ENCODE assay signal across 9 cellular contexts in the genomic region with DNA sequence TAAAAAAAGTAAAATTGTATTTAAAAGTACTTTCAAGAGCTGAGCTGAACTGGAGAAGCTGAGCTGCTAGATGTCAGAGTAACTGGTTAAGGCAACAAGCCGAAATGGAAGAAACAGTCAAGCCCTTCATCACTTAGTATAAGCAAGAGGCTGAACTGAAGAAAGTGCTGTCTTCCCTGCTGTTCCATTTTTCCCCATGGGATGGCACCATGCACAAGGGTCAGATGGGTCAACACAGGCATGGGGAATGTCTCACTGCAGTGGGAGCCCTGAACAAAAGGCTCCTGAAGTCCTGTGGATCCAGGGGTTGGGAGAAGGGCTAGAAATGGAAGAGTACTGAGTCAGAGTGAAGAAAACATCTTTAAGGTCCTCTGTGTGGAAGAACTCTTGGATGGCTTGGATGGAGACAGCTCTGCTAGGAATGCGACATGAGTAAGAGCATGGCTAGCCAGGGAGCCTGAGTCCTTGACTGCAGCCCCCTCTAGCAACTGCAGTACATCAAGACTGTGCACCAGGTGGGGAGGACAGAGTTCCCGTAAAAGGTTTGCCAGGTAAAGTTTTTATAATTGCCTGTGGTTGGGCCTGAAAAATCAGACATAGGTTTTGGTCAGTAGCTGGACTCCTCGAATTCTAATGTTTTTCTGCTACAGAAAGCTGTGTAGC.
DNase-seq lines count a peak whose midpoint lies in the region; TF ChIP-seq lines count a peak whose summit lies in the region.
"Had no signal": no experiment of that assay in that cellular context is flagged by ENCODE, and none has a peak within 500 bp of the region (broad histone marks: within the 10 kb centered on the region; RNA-seq: fewer than 3 reads in every experiment).

No MANE protein-coding gene starts in this region.

- H3K9ac ChIP-seq in MM.1S (ENCODE audit: low read length), result no peak overlapping the region

- H3K4me1 ChIP-seq in testis, result no peaks in the 10 kb centered on the region
- no peaks in the 10 kb centered on the region for H3K4me1 ChIP-seq in MM.1S (ENCODE audit: low read length)

- H3K27me3 ChIP-seq in testis, result no peaks in the 10 kb centered on the region
- H3K27me3 ChIP-seq in MM.1S (replicated peaks; ENCODE audit: insufficient read depth, low read length), result no peaks in the 10 kb centered on the region

- H2AFZ ChIP-seq in MM.1S (ENCODE audit: low read length), result no peak overlapping the region

- H3K9me3 ChIP-seq in testis, result no peaks in the 10 kb centered on the region
- H3K9me3 ChIP-seq in MM.1S (replicated peaks; ENCODE audit: insufficient read depth, low read length), result no peaks in the 10 kb centered on the region

- DNase-seq in NCI-H82 (lab: John Stamatoyannopoulos, UW), result peak; percentile 54
- DNase-seq in NCI-H82 treated with DMSO at 0.1 percent for 48 hours (lab: John Stamatoyannopoulos, UW; ENCODE audit: unreplicated experiment), result no peak
- peak; percentile 31 for DNase-seq in RKO (ENCODE audit: low spot score)
- DNase-seq in fibroblast of pulmonary artery (ENCODE audit: low read depth), result peak; percentile 68
- peak; percentile 67 for DNase-seq in testis
- DNase-seq in inferior parietal cortex (ENCODE audit: extremely low spot score), result no peak
- DNase-seq in MM.1S, result no peak
- no peak for DNase-seq in nucleus accumbens (lab: John Stamatoyannopoulos, UW)
- DNase-seq: NCI-H1105 had no signal

- intact Hi-C loops in testis (cut with DNase I; ENCODE audit: low total_unique reads), result no loop called here

- peak; percentile 69 for TF ChIP-seq CTCF in fibroblast of pulmonary artery (IDR thresholded peaks at IDR 0.05; ENCODE audit: low read length, missing control alignments)
- peak in 1 of 3 experiments; percentile 39 for TF ChIP-seq CTCF in testis (IDR thresholded peaks at IDR 0.05)
- no peak; the same call in 1 of the 2 replicates for TF ChIP-seq CTCF in MM.1S (IDR thresholded peaks at IDR 0.05; ENCODE audit: low read length)

- H3F3A ChIP-seq in MM.1S (ENCODE audit: insufficient read depth, low read length), result no peaks in the 10 kb centered on the region

- no peak overlapping the region for H3K4me2 ChIP-seq in MM.1S (ENCODE audit: low read depth, low read length)

- H3K79me2 ChIP-seq in MM.1S (ENCODE audit: low read length), result no peaks in the 10 kb centered on the region

- H3K4me3 ChIP-seq in fibroblast of pulmonary artery (replicated peaks; ENCODE audit: low read depth, low read length), result no peak overlapping the region
- no peak overlapping the region for H3K4me3 ChIP-seq in testis
- no peak overlapping the region for H3K4me3 ChIP-seq in MM.1S (ENCODE audit: low read length)

- no peaks in the 10 kb centered on the region for H3K9me2 ChIP-seq in MM.1S (replicated peaks; ENCODE audit: insufficient read depth, low read length)

- 85 to 86% methylated on average over 4 of the region's 4 CpGs for WGBS in testis, 2 donors

- H4K20me1 ChIP-seq in MM.1S (ENCODE audit: insufficient read depth, low read length), result no peaks in the 10 kb centered on the region

- no peaks in the 10 kb centered on the region for H3K36me3 ChIP-seq in testis (ENCODE audit: low read depth, missing control alignments)
- no peaks in the 10 kb centered on the region for H3K36me3 ChIP-seq in MM.1S (replicated peaks; ENCODE audit: insufficient read depth, low read length)

- no peak for TF ChIP-seq POLR2A in testis (IDR thresholded peaks at IDR 0.05)

- H3K27ac ChIP-seq in testis (no peak overlapping the region), MM.1S (ENCODE audit: low read length) (no peak overlapping the region)

Comparison
In these comparisons a context has a peak if more than half of its experiments do, and no peak if none do; other contexts are left out.
1. DNase-seq: peak in NCI-H82 (single experiment), RKO (single experiment), fibroblast of pulmonary artery (single experiment) and testis (single experiment); none in NCI-H82 treated with DMSO at 0.1 percent for 48 hours (single experiment), inferior parietal cortex (single experiment), MM.1S (single experiment) and nucleus accumbens (0 of 56).